In genomic region chr10:14039968-14040668, GRCh38 we compare ENCODE assay signal across 12 cellular contexts.
DNase-seq lines count a peak whose midpoint lies in the region; ATAC-seq and TF ChIP-seq lines count a peak whose summit lies in the region.
"Had no signal": no experiment of that assay in that cellular context is flagged by ENCODE, and none has a peak within 500 bp of the region (broad histone marks: within the 10 kb centered on the region; RNA-seq: fewer than 3 reads in every experiment).

No MANE protein-coding gene starts in this region.

- H3K4me2 ChIP-seq in fibroblast of lung (ENCODE audit: extremely low read depth, insufficient read depth, low read length): no peak overlapping the region

- TF ChIP-seq CTCF in fibroblast of lung (conservative IDR thresholded peaks at IDR 0.05 in 1 of 2, IDR thresholded peaks at IDR 0.05 in 1 of 2; ENCODE audit: low read depth in 1 of 2, low read length in 2 of 2): no peak
- no peak for TF ChIP-seq CTCF in mesothelial cell of epicardium (IDR thresholded peaks at IDR 0.05; ENCODE audit: unreplicated experiment)

- no peaks in the 10 kb centered on the region for H3K9me3 Mint-ChIP-seq in mesothelial cell of epicardium
- H3K9me3 Mint-ChIP-seq: activated B cell treated with CpG ODN at 0.5 μM for 24 hours; activated T-helper 17 cell treated with anti-CD3 and anti-CD28 coated beads, Interleukin-2, amount 50 U/mL, for 72 hours had no signal

- H3K27me3 Mint-ChIP-seq in mesothelial cell of epicardium (ENCODE audit: low read depth): peaks cover 3% of the 10 kb centered on the region
- H3K27me3 Mint-ChIP-seq: activated T-helper 17 cell treated with anti-CD3 and anti-CD28 coated beads, Interleukin-2, amount 50 U/mL, for 72 hours had no signal

- H3K4me1 ChIP-seq in fibroblast of lung (ENCODE audit: control insufficient read depth, extremely low read depth, insufficient read depth, low read length): no peaks in the 10 kb centered on the region

- H4K20me1 ChIP-seq in fibroblast of lung (ENCODE audit: control insufficient read depth, extremely low read depth, insufficient read depth, low read length): no peaks in the 10 kb centered on the region

- no peaks in the 10 kb centered on the region for H3K36me3 ChIP-seq in fibroblast of lung (ENCODE audit: control insufficient read depth, insufficient read depth, low read length)

- peak overlapping the region; percentile 98 for H3K27ac Mint-ChIP-seq in mesothelial cell of epicardium
- H3K27ac Mint-ChIP-seq: activated B cell treated with CpG ODN at 0.5 μM for 24 hours; activated T-helper 17 cell treated with anti-CD3 and anti-CD28 coated beads, Interleukin-2, amount 50 U/mL, for 72 hours had no signal

- H3K9me3 ChIP-seq in fibroblast of lung (ENCODE audit: control insufficient read depth, insufficient read depth, low read depth, low read length): no peaks in the 10 kb centered on the region

- peaks cover 24% of the 10 kb centered on the region for H3K4me1 Mint-ChIP-seq in mesothelial cell of epicardium

- no peak overlapping the region for H3K4me3 ChIP-seq in fibroblast of lung (replicated peaks in 1 of 4; ENCODE audit: control extremely low read depth in 1 of 4, insufficient read depth in 1 of 4, low read depth in 3 of 4, low read length in 4 of 4)

- no peak overlapping the region for H3K27ac ChIP-seq in fibroblast of lung (ENCODE audit: insufficient read depth, low read length)
- H3K27ac ChIP-seq: 22Rv1 had no signal

- ATAC-seq in Right ventricle myocardium inferior (peak; percentile 77), HG02870 (IDR thresholded peaks at IDR 0.05; ENCODE audit: unreplicated experiment) (no peak)
- ATAC-seq: activated T-helper 17 cell treated with anti-CD3 and anti-CD28 coated beads, Interleukin-2, amount 50 U/mL, for 72 hours had no signal

- no peak overlapping the region for H2AFZ ChIP-seq in fibroblast of lung (ENCODE audit: low read length)

- H3K9ac ChIP-seq in fibroblast of lung (ENCODE audit: insufficient read depth, low read length): no peak overlapping the region

- H3K79me2 ChIP-seq in fibroblast of lung (ENCODE audit: control insufficient read depth, insufficient read depth, low read length): no peaks in the 10 kb centered on the region

- intact Hi-C loops in Right ventricle myocardium inferior (cut with DNase I): no loop called here
- intact Hi-C loops in cardiac septum (cut with DNase I): no loop called here

- H3K4me3 Mint-ChIP-seq in mesothelial cell of epicardium: no peak overlapping the region
- H3K4me3 Mint-ChIP-seq: activated B cell treated with CpG ODN at 0.5 μM for 24 hours; activated T-helper 17 cell treated with anti-CD3 and anti-CD28 coated beads, Interleukin-2, amount 50 U/mL, for 72 hours had no signal

- DNase-seq in Right ventricle myocardium inferior (ENCODE audit: missing footprints) (no peak), cardiac septum (ENCODE audit: low spot score) (no peak), fibroblast of lung (ENCODE audit: low read depth in 2 of 2) (peak; percentile 64 to 87), mesothelial cell of epicardium (ENCODE audit: low spot score in 2 of 2, unreplicated experiment in 2 of 2) (no peak), kidney glomerular epithelial cell (lab: John Stamatoyannopoulos, UW) (no peak), COLO668 (lab: John Stamatoyannopoulos, UW; ENCODE audit: unreplicated experiment) (no peak), T-helper 9 cell (no peak)
- DNase-seq: activated B cell treated with CpG ODN at 0.5 μM for 24 hours, NCI-H526 treated with DMSO at 0.1 percent for 48 hours had no signal

- no peaks in the 10 kb centered on the region for H3K27me3 ChIP-seq in fibroblast of lung (ENCODE audit: control insufficient read depth, insufficient read depth, low read length)

- H3K36me3 Mint-ChIP-seq in mesothelial cell of epicardium: no peaks in the 10 kb centered on the region

Comparison
In these comparisons a context has a peak if more than half of its experiments do, and no peak if none do; other contexts are left out.
1. DNase-seq: peak in fibroblast of lung (2 of 2); none in Right ventricle myocardium inferior (single experiment), cardiac septum (single experiment), mesothelial cell of epicardium (0 of 2), kidney glomerular epithelial cell (single experiment), COLO668 (single experiment) and T-helper 9 cell (single experiment).